In the genomic region with DNA sequence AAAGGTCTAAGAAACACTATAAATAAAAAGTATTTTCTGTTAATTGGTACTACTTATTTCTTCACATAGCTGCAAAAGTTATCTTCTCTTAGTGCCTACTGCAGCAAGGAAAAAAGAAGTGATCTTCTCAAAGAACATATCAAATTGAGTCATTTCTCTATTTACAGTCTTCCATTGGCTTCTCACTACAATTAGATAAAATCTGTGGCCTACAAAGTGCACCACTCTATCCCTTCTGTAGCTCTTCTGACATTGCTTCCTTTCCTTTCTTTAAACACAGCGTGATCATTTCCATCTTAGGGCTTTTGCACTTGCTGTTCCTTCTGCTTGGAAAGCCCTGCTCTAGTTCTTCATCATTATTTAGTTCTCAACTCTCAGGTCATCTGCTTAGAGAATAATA, we compare ENCODE assay signal across 25 cellular contexts. TPM values are rescaled to one million over a fixed set of nuclear protein-coding genes. Genes with fewer than 3 reads are reported as not detected.
DNase-seq lines count a peak whose midpoint lies in the region; ATAC-seq, FAIRE-seq and TF ChIP-seq lines count a peak whose summit lies in the region.
"Had no signal": no experiment of that assay in that cellular context is flagged by ENCODE, and none has a peak within 500 bp of the region (broad histone marks: within the 10 kb centered on the region; RNA-seq: fewer than 3 reads in every experiment).

No MANE protein-coding gene starts in this region.

- peaks cover 4% of the 10 kb centered on the region for H3K9me3 Mint-ChIP-seq in activated CD8-positive, alpha-beta T cell treated with anti-CD3 and anti-CD28 coated beads for 36 hours
- peaks cover 3% of the 10 kb centered on the region for H3K9me3 Mint-ChIP-seq in activated CD8-positive, alpha-beta T cell treated with anti-CD3 and anti-CD28 coated beads, Interleukin-2, amount 10 ng/mL, durations not matched to agents 7 days and 5 days (ENCODE audit: insufficient read depth)
- peaks cover 8% of the 10 kb centered on the region for H3K9me3 Mint-ChIP-seq in activated naive CD8-positive, alpha-beta T cell treated with anti-CD3 and anti-CD28 coated beads, Interleukin-2, amount 50 U/mL, for 24 hours

- H3K36me3 Mint-ChIP-seq in activated CD8-positive, alpha-beta T cell treated with anti-CD3 and anti-CD28 coated beads for 36 hours (ENCODE audit: low read depth) = peaks cover 27% of the 10 kb centered on the region
- peaks cover 21% of the 10 kb centered on the region for H3K36me3 Mint-ChIP-seq in activated CD8-positive, alpha-beta T cell treated with anti-CD3 and anti-CD28 coated beads, Interleukin-2, amount 10 ng/mL, durations not matched to agents 7 days and 5 days (ENCODE audit: low read depth)
- peaks cover 25% of the 10 kb centered on the region for H3K36me3 Mint-ChIP-seq in activated naive CD8-positive, alpha-beta T cell treated with anti-CD3 and anti-CD28 coated beads, Interleukin-2, amount 50 U/mL, for 24 hours (ENCODE audit: low read depth)

- 0 out of 2 replicates have a peak, but pooled peaks cover 3% of the 10 kb centered on the region for H3K79me2 ChIP-seq in Loucy (ENCODE audit: insufficient read depth, low read length)

- no peak overlapping the region for H2AFZ ChIP-seq in Loucy (ENCODE audit: low read length)
- H2AFZ ChIP-seq: GM23248 had no signal

- CTCF ChIA-PET in activated CD8-positive, alpha-beta T cell treated with anti-CD3 and anti-CD28 coated beads for 36 hours (lab: Charles Lee) = interaction anchor here (0.8 to 2.0 kb wide), 5 partner anchors 9 to 114 kb away, joined by 3 to 7 read pairs (median 5); no protein-coding TSS in a partner anchor
- CTCF ChIA-PET in activated CD8-positive, alpha-beta T cell treated with anti-CD3 and anti-CD28 coated beads, Interleukin-2, amount 10 ng/mL, durations not matched to agents 7 days and 5 days (lab: Charles Lee) = interaction anchor here (0.6 to 1.3 kb wide), 6 partner anchors 10 to 42 kb away, joined by 3 to 5 read pairs (median 4); no protein-coding TSS in a partner anchor
- CTCF ChIA-PET in A549 (lab: Yijun Ruan, JAX) = interaction anchor here (0.7 kb wide), 1 partner anchor 46 kb away, joined by 3 read pairs; no protein-coding TSS in a partner anchor

- POLR2A ChIA-PET in activated CD8-positive, alpha-beta T cell treated with anti-CD3 and anti-CD28 coated beads for 36 hours (lab: Charles Lee) = interaction anchor here (1.9 kb wide), 1 partner anchor 41 kb away, joined by 6 read pairs; no protein-coding TSS in a partner anchor
- POLR2A ChIA-PET in activated CD8-positive, alpha-beta T cell treated with anti-CD3 and anti-CD28 coated beads, Interleukin-2, amount 10 ng/mL, durations not matched to agents 7 days and 5 days (lab: Charles Lee) = no interaction called here
- POLR2A ChIA-PET in A549 (lab: Yijun Ruan, JAX) = no interaction called here

- peak; percentile 36 for FAIRE-seq in A549 (lab: Jason Lieb, UNC)
- FAIRE-seq: D721Med had no signal

- no peak overlapping the region for H3K9ac ChIP-seq in Loucy (ENCODE audit: low read depth, low read length, poor library complexity, severe bottlenecking)
- H3K9ac ChIP-seq: BLaER1, GM23248, SK-N-SH had no signal

- no peak for TF ChIP-seq CTCF in activated CD8-positive, alpha-beta T cell treated with anti-CD3 and anti-CD28 coated beads for 36 hours (IDR thresholded peaks at IDR 0.05)
- TF ChIP-seq CTCF in A549 (IDR thresholded peaks at IDR 0.05) = no peak
- no peak for TF ChIP-seq CTCF in Loucy (conservative IDR thresholded peaks at IDR 0.05; ENCODE audit: low read length)

- peak; percentile 25 for ATAC-seq in activated CD8-positive, alpha-beta T cell treated with anti-CD3 and anti-CD28 coated beads for 36 hours
- ATAC-seq in activated CD8-positive, alpha-beta T cell treated with anti-CD3 and anti-CD28 coated beads, Interleukin-2, amount 10 ng/mL, durations not matched to agents 7 days and 5 days = no peak
- ATAC-seq in A549 (no peak), GM18502 (IDR thresholded peaks at IDR 0.05; ENCODE audit: poor library complexity, unreplicated experiment) (no peak), GM19324 (IDR thresholded peaks at IDR 0.05; ENCODE audit: low FRiP score, unreplicated experiment) (no peak)
- peak; percentile 35 for ATAC-seq in activated naive CD8-positive, alpha-beta T cell treated with anti-CD3 and anti-CD28 coated beads, Interleukin-2, amount 50 U/mL, for 24 hours
- ATAC-seq: PC-3 had no signal

- H3K9me3 ChIP-seq in A549 (no peaks in the 10 kb centered on the region), Loucy (ENCODE audit: insufficient read depth, low read depth, low read length) (no peaks in the 10 kb centered on the region)
- H3K9me3 ChIP-seq: SK-N-SH had no signal

- H4K20me1 ChIP-seq in Loucy (ENCODE audit: insufficient read depth, low read length, poor library complexity, severe bottlenecking) = no peaks in the 10 kb centered on the region
- H4K20me1 ChIP-seq: BLaER1 had no signal

- no peak overlapping the region for H3K27ac Mint-ChIP-seq in activated CD8-positive, alpha-beta T cell treated with anti-CD3 and anti-CD28 coated beads for 36 hours
- no peak overlapping the region for H3K27ac Mint-ChIP-seq in activated CD8-positive, alpha-beta T cell treated with anti-CD3 and anti-CD28 coated beads, Interleukin-2, amount 10 ng/mL, durations not matched to agents 7 days and 5 days
- H3K27ac Mint-ChIP-seq in activated naive CD8-positive, alpha-beta T cell treated with anti-CD3 and anti-CD28 coated beads, Interleukin-2, amount 50 U/mL, for 24 hours = no peak overlapping the region
- H3K27ac Mint-ChIP-seq: CD4-positive, CD25-positive, alpha-beta regulatory T cell; IgD-negative memory B cell had no signal

- no peak for DNase-seq in activated CD8-positive, alpha-beta T cell treated with anti-CD3 and anti-CD28 coated beads for 36 hours
- no peak for DNase-seq in activated CD8-positive, alpha-beta T cell treated with anti-CD3 and anti-CD28 coated beads, Interleukin-2, amount 10 ng/mL, durations not matched to agents 7 days and 5 days
- DNase-seq in A549 (ENCODE audit: low read depth in 1 of 2, low spot score in 1 of 2) (no peak), erythroblast (lab: John Stamatoyannopoulos, UW) (no peak)
- DNase-seq in activated naive CD8-positive, alpha-beta T cell treated with anti-CD3 and anti-CD28 coated beads, Interleukin-2, amount 50 U/mL, for 24 hours = no peak
- DNase-seq: 8988T; CD4-positive, CD25-positive, alpha-beta regulatory T cell; GM23248; H7; NCI-H1092; NCI-H1436; NCI-H187; NCI-H2081 treated with DMSO at 0.1 percent for 48 hours; NCI-H2171; NCI-H226; NCI-H510A treated with DMSO at 0.1 percent for 48 hours; SK-N-SH had no signal

- H3K4me2 ChIP-seq in A549 (no peak overlapping the region), Loucy (ENCODE audit: low read depth, low read length, poor library complexity, severe bottlenecking) (peak overlapping the region; percentile 4)
- H3K4me2 ChIP-seq: BLaER1, SK-N-SH had no signal

- TF ChIP-seq RAD21 in A549 (conservative IDR thresholded peaks at IDR 0.05 in 1 of 2, IDR thresholded peaks at IDR 0.05 in 1 of 2) = no peak

- H3K4me1 Mint-ChIP-seq in activated CD8-positive, alpha-beta T cell treated with anti-CD3 and anti-CD28 coated beads for 36 hours (ENCODE audit: low read depth) = peaks cover 33% of the 10 kb centered on the region
- peaks cover 19% of the 10 kb centered on the region for H3K4me1 Mint-ChIP-seq in activated CD8-positive, alpha-beta T cell treated with anti-CD3 and anti-CD28 coated beads, Interleukin-2, amount 10 ng/mL, durations not matched to agents 7 days and 5 days (ENCODE audit: low read depth)
- H3K4me1 Mint-ChIP-seq in activated naive CD8-positive, alpha-beta T cell treated with anti-CD3 and anti-CD28 coated beads, Interleukin-2, amount 50 U/mL, for 24 hours = peaks cover 45% of the 10 kb centered on the region

- peaks cover 10% of the 10 kb centered on the region for H3K27me3 Mint-ChIP-seq in activated CD8-positive, alpha-beta T cell treated with anti-CD3 and anti-CD28 coated beads for 36 hours
- H3K27me3 Mint-ChIP-seq in activated CD8-positive, alpha-beta T cell treated with anti-CD3 and anti-CD28 coated beads, Interleukin-2, amount 10 ng/mL, durations not matched to agents 7 days and 5 days (ENCODE audit: low read depth) = peaks cover 12% of the 10 kb centered on the region
- H3K27me3 Mint-ChIP-seq in activated naive CD8-positive, alpha-beta T cell treated with anti-CD3 and anti-CD28 coated beads, Interleukin-2, amount 50 U/mL, for 24 hours = peaks cover 5% of the 10 kb centered on the region
- H3K27me3 Mint-ChIP-seq: IgD-negative memory B cell had no signal

- H3K4me1 ChIP-seq in A549 (no peaks in the 10 kb centered on the region), Loucy (ENCODE audit: insufficient read depth, low read length, poor library complexity, severe bottlenecking) (peaks cover 25% of the 10 kb centered on the region)
- H3K4me1 ChIP-seq: BLaER1 had no signal

- TF ChIP-seq EP300 in A549 (IDR thresholded peaks at IDR 0.05) = no peak

- H3K36me3 ChIP-seq in Loucy (ENCODE audit: insufficient read depth, low read length) = peaks cover 8% of the 10 kb centered on the region
- H3K36me3 ChIP-seq: BLaER1 had no signal

- H3K9me2 ChIP-seq in Loucy (replicated peaks; ENCODE audit: low read depth, low read length) = no peaks in the 10 kb centered on the region
- H3K9me2 ChIP-seq: SK-N-SH had no signal

- no peak overlapping the region for H3K4me3 Mint-ChIP-seq in activated CD8-positive, alpha-beta T cell treated with anti-CD3 and anti-CD28 coated beads for 36 hours
- H3K4me3 Mint-ChIP-seq in activated CD8-positive, alpha-beta T cell treated with anti-CD3 and anti-CD28 coated beads, Interleukin-2, amount 10 ng/mL, durations not matched to agents 7 days and 5 days = no peak overlapping the region
- no peak overlapping the region for H3K4me3 Mint-ChIP-seq in activated naive CD8-positive, alpha-beta T cell treated with anti-CD3 and anti-CD28 coated beads, Interleukin-2, amount 50 U/mL, for 24 hours
- H3K4me3 Mint-ChIP-seq: CD4-positive, CD25-positive, alpha-beta regulatory T cell; IgD-negative memory B cell had no signal

- intact Hi-C loops in activated CD8-positive, alpha-beta T cell treated with anti-CD3 and anti-CD28 coated beads for 36 hours (cut with micrococcal nuclease) = loop anchor here (5.0 kb wide), 1 partner anchor 45 kb away; the partner anchor contains the start of gene MXI1

- H3K4me3 ChIP-seq in A549 (no peak overlapping the region), Loucy (ENCODE audit: low read length, poor library complexity, severe bottlenecking) (no peak overlapping the region)
- H3K4me3 ChIP-seq: BLaER1, GM23248 had no signal

- 84% methylated on average over 1 of the region's 1 CpG for whole genome bisulfite sequencing in A549 (ENCODE audit: missing lambda C conversion rate)

- TF ChIP-seq POLR2A in A549 (IDR thresholded peaks at IDR 0.05; ENCODE audit: low read length) (no peak), erythroblast (IDR thresholded peaks at IDR 0.05; ENCODE audit: low read length) (no peak)

- H3F3A ChIP-seq in Loucy (ENCODE audit: low read depth) = 0 out of 2 replicates have a peak, but pooled peaks cover 5% of the 10 kb centered on the region

- H3K27ac ChIP-seq in A549 = no peak overlapping the region
- H3K27ac ChIP-seq: BLaER1, GM23248, HL-60 had no signal

- H3K27me3 ChIP-seq in Loucy (ENCODE audit: insufficient read depth, low read length, poor library complexity, severe bottlenecking) = no peaks in the 10 kb centered on the region
- H3K27me3 ChIP-seq: BLaER1 had no signal

RNA-seq across cellular contexts. Expression of gene MXI1, which starts 44.7 kb away (rescaled TPM):
- total RNA-seq in activated CD8-positive, alpha-beta T cell treated with anti-CD3 and anti-CD28 coated beads for 36 hours = 10 to 100 TPM; 47.9 to 48.2 TPM
- total RNA-seq in activated CD8-positive, alpha-beta T cell treated with anti-CD3 and anti-CD28 coated beads, Interleukin-2, amount 10 ng/mL, durations not matched to agents 7 days and 5 days = 10 to 100 TPM; 11.3 to 12.3 TPM
- polyA plus RNA-seq in A549 (2011; rRNA removed) (12.7 and 15.7 TPM in 2 replicates), A549 (2017; fragmentation: RNase III; extraction: RNeasy Plus Mini Kit Qiagen cat#74134 plus additional on column Dnase treatment) (4.8 to 7.2 TPM (median 7.1 TPM) in 3 replicates)
- polyA plus RNA-seq in A549 (2012; cell fraction: cytosol; rRNA removed) = 3.3 and 4.2 TPM in 2 replicates
- polyA plus RNA-seq in A549 (2012; cell fraction: nucleus; rRNA removed) = 2.5 and 2.6 TPM in 2 replicates
- polyA minus RNA-seq in A549 (2011; rRNA and poly(A)+ RNA removed) = 9.8 and 10.2 TPM in 2 replicates

RNA-seq across cellular contexts. Expression of gene SMNDC1, which starts 52.6 kb away (rescaled TPM):
- 10 to 100 TPM; 39.7 to 42.4 TPM for total RNA-seq in activated CD8-positive, alpha-beta T cell treated with anti-CD3 and anti-CD28 coated beads for 36 hours
- 10 to 100 TPM; 37.5 to 37.8 TPM for total RNA-seq in activated CD8-positive, alpha-beta T cell treated with anti-CD3 and anti-CD28 coated beads, Interleukin-2, amount 10 ng/mL, durations not matched to agents 7 days and 5 days
- polyA plus RNA-seq in A549 (2011; rRNA removed) = 35.4 and 40.2 TPM in 2 replicates
- polyA plus RNA-seq in A549 (2012; cell fraction: cytosol; rRNA removed) = 10.4 and 13.9 TPM in 2 replicates
- polyA plus RNA-seq in A549 (2012; cell fraction: nucleus; rRNA removed) = 7.1 and 9.5 TPM in 2 replicates
- 27.5 to 30.1 TPM (median 28.1 TPM) in 3 replicates for polyA plus RNA-seq in A549 (2017; fragmentation: RNase III; extraction: RNeasy Plus Mini Kit Qiagen cat#74134 plus additional on column Dnase treatment)
- polyA minus RNA-seq in A549 (2011; rRNA and poly(A)+ RNA removed) = 6.4 and 8.9 TPM in 2 replicates

Comparison
In these comparisons a context has a peak if more than half of its experiments do, and no peak if none do; other contexts are left out.
1. ATAC-seq: peak in activated CD8-positive, alpha-beta T cell treated with anti-CD3 and anti-CD28 coated beads for 36 hours (single experiment) and activated naive CD8-positive, alpha-beta T cell treated with anti-CD3 and anti-CD28 coated beads, Interleukin-2, amount 50 U/mL, for 24 hours (single experiment); none in activated CD8-positive, alpha-beta T cell treated with anti-CD3 and anti-CD28 coated beads, Interleukin-2, amount 10 ng/mL, durations not matched to agents 7 days and 5 days (single experiment), A549 (0 of 2), GM18502 (single experiment) and GM19324 (single experiment).